In the genomic region with DNA sequence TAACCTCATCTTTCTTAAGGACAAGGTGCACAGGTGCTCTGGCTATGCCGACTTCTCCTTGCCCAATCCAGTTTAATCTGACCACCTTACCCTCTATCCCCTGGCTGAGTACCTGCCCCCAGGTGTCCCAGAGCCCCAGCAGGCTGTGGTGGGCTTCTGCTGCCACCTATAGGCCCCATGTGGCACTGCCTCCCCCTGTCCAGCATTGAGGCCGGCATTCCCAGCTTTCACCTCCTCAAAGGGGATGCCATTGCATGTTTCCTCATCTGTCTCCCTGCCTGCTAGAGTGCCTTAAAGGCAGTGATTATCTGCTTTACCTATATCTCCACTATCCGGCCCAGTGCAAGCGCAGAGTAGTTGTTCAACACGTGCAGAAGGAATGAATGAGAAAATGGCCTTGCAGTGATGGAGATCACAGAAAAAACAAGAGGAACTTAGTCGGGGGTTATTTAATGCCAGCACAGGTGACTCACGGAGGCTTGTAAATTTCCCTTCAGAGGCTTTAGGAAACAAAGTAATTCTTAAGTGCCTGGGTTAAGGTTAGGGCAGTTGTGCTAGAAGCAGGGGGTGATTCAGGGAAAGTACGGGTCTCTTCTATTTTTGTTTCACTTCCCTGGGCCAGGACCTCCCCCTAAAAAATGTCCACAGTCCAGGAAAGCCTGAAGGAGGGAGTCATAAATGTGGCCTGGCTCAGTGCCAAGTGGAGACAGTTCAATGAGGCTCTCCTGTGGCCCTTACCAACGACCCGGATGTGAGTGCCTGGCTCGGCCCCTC, we compare ENCODE assay signal across 9 cellular contexts.
DNase-seq lines count a peak whose midpoint lies in the region; ATAC-seq, FAIRE-seq and TF ChIP-seq lines count a peak whose summit lies in the region.
"Had no signal": no experiment of that assay in that cellular context is flagged by ENCODE, and none has a peak within 500 bp of the region (broad histone marks: within the 10 kb centered on the region; RNA-seq: fewer than 3 reads in every experiment).

No MANE protein-coding gene starts in this region.

- H3K27me3 Mint-ChIP-seq in stimulated activated naive B cell treated with anti-CD40 and anti-IgM and Interleukin-4, amounts not matched to agents 10 μg/mL and 1 μg/mL and 100 μg/mL, for 72 hours = peaks cover 3 to 19% of the 10 kb centered on the region in 2 donors

- 0% methylated on average over 11 of the region's 11 CpGs for WGBS in K562 (ENCODE audit: insufficient coverage, low coverage, missing lambda C conversion rate)

- H3K36me3 ChIP-seq in K562 (ENCODE audit: control insufficient read depth, insufficient read depth, low read length) (no peaks in the 10 kb centered on the region), keratinocyte (ENCODE audit: control insufficient read depth in 2 of 2, extremely low read depth in 1 of 2, insufficient read depth in 2 of 2, low read length in 2 of 2) (no peaks in the 10 kb centered on the region)

- H3K4me2 ChIP-seq in K562 (ENCODE audit: insufficient read depth, low read length) = no peak overlapping the region
- H3K4me2 ChIP-seq in keratinocyte (ENCODE audit: control insufficient read depth, extremely low read depth, insufficient read depth, low read depth, low read length) = peak overlapping the region; percentile 53

- intact Hi-C loops in K562 (cut with micrococcal nuclease) = loop anchor here (10.0 kb wide), 3 partner anchors 125 to 495 kb away; no protein-coding TSS in a partner anchor

- no peak overlapping the region for H3K4me3 ChIP-seq in K562
- H3K4me3 ChIP-seq in keratinocyte (ENCODE audit: control insufficient read depth in 2 of 3, extremely low read depth in 1 of 3, insufficient read depth in 2 of 3, low read depth in 1 of 3, low read length in 3 of 3) = no peak overlapping the region

- no peaks in the 10 kb centered on the region for H3K79me2 ChIP-seq in K562 (ENCODE audit: control insufficient read depth, insufficient read depth, low read length)
- no peaks in the 10 kb centered on the region for H3K79me2 ChIP-seq in keratinocyte (ENCODE audit: control insufficient read depth, insufficient read depth, low read length)

- dilution Hi-C loops in keratinocyte (cut with MboI; ENCODE audit: extremely low pct_ligation_motif_present, low sequenced_read_pairs) = loop anchor here (25.0 kb wide), 1 partner anchor 333 kb away; no protein-coding TSS in a partner anchor

- TF ChIP-seq RAD21 in K562 (CRISPR knock-in tag; conservative IDR thresholded peaks at IDR 0.05 in 1 of 2, IDR thresholded peaks at IDR 0.05 in 1 of 2) = peak; percentile 63 to 82

- peak; percentile 65 for DNase-seq in activated effector memory CD4-positive, alpha-beta T cell treated with anti-CD3 and anti-CD28 coated beads, Interleukin-2, amount 50 U/mL, for 16 hours
- no peak for DNase-seq in activated effector memory CD4-positive, alpha-beta T cell treated with Interleukin-2 at 50 U/mL for 16 hours
- DNase-seq in OCI-M1 (lab: John Stamatoyannopoulos, UW) (peak; percentile 45), K562 (ENCODE audit: extremely low read depth in 1 of 4, low spot score in 3 of 4) (peak; percentile 59 to 85 (median 76)), keratinocyte (ENCODE audit: low read depth, low spot score) (peak; percentile 46)
- DNase-seq in stimulated activated naive B cell treated with anti-CD40 and anti-IgM and Interleukin-4, amounts not matched to agents 10 μg/mL and 1 μg/mL and 100 μg/mL, for 72 hours = peak; percentile 39

- FAIRE-seq in K562 (lab: Jason Lieb, UNC) = peak; percentile 78
- FAIRE-seq in keratinocyte (lab: Jason Lieb, UNC) = peak; percentile 88

- BruUV-seq in K562 (replicated peaks; lab: Mats Ljungman, UMichigan) = no TSS peak

- H3K9me3 Mint-ChIP-seq in stimulated activated naive B cell treated with anti-CD40 and anti-IgM and Interleukin-4, amounts not matched to agents 10 μg/mL and 1 μg/mL and 100 μg/mL, for 72 hours = no peaks in the 10 kb centered on the region
- H3K9me3 Mint-ChIP-seq: central memory CD8-positive, alpha-beta T cell had no signal

- TF ChIP-seq CTCF in K562 (IDR thresholded peaks at IDR 0.05 in 2 of 3, conservative IDR thresholded peaks at IDR 0.05 in 1 of 3; ENCODE audit: insufficient read depth in 2 of 3, low read depth in 1 of 3, low read length in 3 of 3) (peak; percentile 90 to 96 (median 91)), keratinocyte (optimal IDR thresholded peaks at IDR 0.05 in 1 of 3, IDR thresholded peaks at IDR 0.05 in 1 of 3, conservative IDR thresholded peaks at IDR 0.05 in 1 of 3; ENCODE audit: extremely low read depth in 1 of 3, insufficient read depth in 2 of 3, low read length in 3 of 3) (peak; percentile 97 to 98 (median 98))

- in situ Hi-C loops in K562 (cut with MboI) = loop anchor here (5.0 kb wide), 1 partner anchor 333 kb away; no protein-coding TSS in a partner anchor

- H3K4me3 Mint-ChIP-seq in stimulated activated naive B cell treated with anti-CD40 and anti-IgM and Interleukin-4, amounts not matched to agents 10 μg/mL and 1 μg/mL and 100 μg/mL, for 72 hours = no peak overlapping the region
- H3K4me3 Mint-ChIP-seq: central memory CD8-positive, alpha-beta T cell had no signal

- no peak for TF ChIP-seq EP300 in K562 (IDR thresholded peaks at IDR 0.05; ENCODE audit: low read length)

- no peak for TF ChIP-seq POLR2A in K562 (conservative IDR thresholded peaks at IDR 0.05)

- H3K9me3 ChIP-seq in K562 (replicated peaks; ENCODE audit: control insufficient read depth, insufficient read depth, low read depth, low read length) (no peaks in the 10 kb centered on the region), keratinocyte (ENCODE audit: control insufficient read depth, low read depth, low read length) (no peaks in the 10 kb centered on the region)

- H3K4me1 ChIP-seq in K562 (replicated peaks in 1 of 2; ENCODE audit: control insufficient read depth in 2 of 2, insufficient read depth in 2 of 2, low read length in 2 of 2) (no peaks in the 10 kb centered on the region), keratinocyte (ENCODE audit: control insufficient read depth, extremely low read depth, insufficient read depth, low read length) (peaks cover 27% of the 10 kb centered on the region)

- ATAC-seq in HG03354 (IDR thresholded peaks at IDR 0.05; ENCODE audit: poor library complexity, severe bottlenecking, unreplicated experiment) (peak; percentile 69), K562 (peak; percentile 93), GM19324 (IDR thresholded peaks at IDR 0.05; ENCODE audit: low FRiP score, unreplicated experiment) (no peak)
- peak; percentile 75 to 86 for ATAC-seq in stimulated activated naive B cell treated with anti-CD40 and anti-IgM and Interleukin-4, amounts not matched to agents 10 μg/mL and 1 μg/mL and 100 μg/mL, for 72 hours (replicated peaks)

- CTCF ChIA-PET in K562 (lab: Yijun Ruan, JAX; ENCODE audit: low intra/inter-chr PET ratio) = interaction anchor here (1.6 kb wide), 1 partner anchor 331 kb away, joined by 16 read pairs; no protein-coding TSS in a partner anchor

- H3K9ac ChIP-seq in K562 (ENCODE audit: insufficient read depth in 1 of 2, low read depth in 2 of 2, low read length in 2 of 2) (no peak overlapping the region), keratinocyte (ENCODE audit: control insufficient read depth, extremely low read depth, insufficient read depth, low read length) (peak overlapping the region; percentile 0)

- POLR2A ChIA-PET in K562 (lab: Yijun Ruan, JAX) = interaction anchor here (0.8 kb wide), 2 partner anchors 126 to 330 kb away, joined by 3 read pairs; no protein-coding TSS in a partner anchor

- no peak overlapping the region for H2AFZ ChIP-seq in K562 (ENCODE audit: low read depth, low read length)
- peak overlapping the region; percentile 31 for H2AFZ ChIP-seq in keratinocyte (ENCODE audit: control insufficient read depth, low read length)

- H3K9me1 ChIP-seq in K562 (ENCODE audit: control insufficient read depth, insufficient read depth, low read length) = no peaks in the 10 kb centered on the region
- H3K9me1 ChIP-seq in keratinocyte (ENCODE audit: control insufficient read depth, extremely low read depth, insufficient read depth, low read length) = peaks cover 2% of the 10 kb centered on the region

- H3K27ac ChIP-seq in K562 (ENCODE audit: extremely low read depth, low read depth, low read length) (no peak overlapping the region), keratinocyte (ENCODE audit: control insufficient read depth, insufficient read depth, low read length) (no peak overlapping the region)

- H3K27ac Mint-ChIP-seq in stimulated activated naive B cell treated with anti-CD40 and anti-IgM and Interleukin-4, amounts not matched to agents 10 μg/mL and 1 μg/mL and 100 μg/mL, for 72 hours = no peak overlapping the region

- H4K20me1 ChIP-seq in K562 (replicated peaks; ENCODE audit: control insufficient read depth, insufficient read depth, low read length) (no peaks in the 10 kb centered on the region), keratinocyte (ENCODE audit: control insufficient read depth, extremely low read depth, insufficient read depth, low read length) (no peaks in the 10 kb centered on the region)

- peaks cover 4 to 9% of the 10 kb centered on the region in 2 donors for H3K4me1 Mint-ChIP-seq in stimulated activated naive B cell treated with anti-CD40 and anti-IgM and Interleukin-4, amounts not matched to agents 10 μg/mL and 1 μg/mL and 100 μg/mL, for 72 hours
- H3K4me1 Mint-ChIP-seq: central memory CD8-positive, alpha-beta T cell had no signal

- no peaks in the 10 kb centered on the region; a peak in 1 of 5 replicates for H3K27me3 ChIP-seq in K562 (ENCODE audit: control insufficient read depth in 2 of 2, insufficient read depth in 2 of 2, low read length in 2 of 2)
- no peaks in the 10 kb centered on the region for H3K27me3 ChIP-seq in keratinocyte (ENCODE audit: control insufficient read depth, extremely low read depth, insufficient read depth, low read length)

- no peaks in the 10 kb centered on the region for H3K36me3 Mint-ChIP-seq in stimulated activated naive B cell treated with anti-CD40 and anti-IgM and Interleukin-4, amounts not matched to agents 10 μg/mL and 1 μg/mL and 100 μg/mL, for 72 hours

TF ChIP-seq in K562, 482 proteins besides CTCF, POLR2A, EP300 and RAD21 (continues in another document):
- TF ChIP-seq, protein P1, sequence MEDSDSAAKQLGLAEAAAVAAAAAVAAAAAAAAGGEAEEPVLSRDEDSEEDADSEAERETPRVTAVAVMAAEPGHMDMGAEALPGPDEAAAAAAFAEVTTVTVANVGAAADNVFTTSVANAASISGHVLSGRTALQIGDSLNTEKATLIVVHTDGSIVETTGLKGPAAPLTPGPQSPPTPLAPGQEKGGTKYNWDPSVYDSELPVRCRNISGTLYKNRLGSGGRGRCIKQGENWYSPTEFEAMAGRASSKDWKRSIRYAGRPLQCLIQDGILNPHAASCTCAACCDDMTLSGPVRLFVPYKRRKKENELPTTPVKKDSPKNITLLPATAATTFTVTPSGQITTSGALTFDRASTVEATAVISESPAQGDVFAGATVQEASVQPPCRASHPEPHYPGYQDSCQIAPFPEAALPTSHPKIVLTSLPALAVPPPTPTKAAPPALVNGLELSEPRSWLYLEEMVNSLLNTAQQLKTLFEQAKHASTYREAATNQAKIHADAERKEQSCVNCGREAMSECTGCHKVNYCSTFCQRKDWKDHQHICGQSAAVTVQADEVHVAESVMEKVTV (CRISPR knock-in tag; IDR thresholded peaks at IDR 0.05) = 0 out of 2 replicates have a peak, but pooled peaks have one; percentile 62
- TF ChIP-seq STAG1 (CRISPR knock-in tag; IDR thresholded peaks at IDR 0.05; ENCODE audit: borderline replicate concordance) = peak; percentile 64; the same call in 1 of the 2 replicates
